11 cellular contexts compared by ENCODE assay signal in the genomic region with DNA sequence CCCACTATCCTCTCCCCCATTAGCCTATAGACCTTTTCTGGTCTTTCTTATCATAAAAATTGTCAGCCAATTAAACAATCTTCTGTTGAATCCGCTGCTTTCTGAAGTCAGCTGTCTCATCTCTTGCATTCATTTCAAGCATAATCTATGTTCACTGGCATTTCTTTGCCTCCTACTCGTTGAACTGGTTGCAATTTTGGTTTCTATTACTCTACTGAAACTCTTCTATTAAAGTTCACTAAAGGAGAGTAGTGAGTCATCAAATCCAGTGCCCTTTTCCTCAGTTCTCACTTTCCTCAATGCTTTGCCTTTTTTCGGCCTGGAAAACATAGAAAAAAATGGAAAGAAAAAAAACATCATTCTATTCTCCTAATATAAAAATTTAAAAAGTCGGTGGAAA. TPM values are rescaled to one million over a fixed set of nuclear protein-coding genes. Genes with fewer than 3 reads are reported as not detected.
DNase-seq lines count a peak whose midpoint lies in the region; ATAC-seq and TF ChIP-seq lines count a peak whose summit lies in the region.
"Had no signal": no experiment of that assay in that cellular context is flagged by ENCODE, and none has a peak within 500 bp of the region (broad histone marks: within the 10 kb centered on the region; RNA-seq: fewer than 3 reads in every experiment).

No MANE protein-coding gene starts in this region.

- no peak overlapping the region for H2AFZ ChIP-seq in hepatocyte

- no peaks in the 10 kb centered on the region for H3K36me3 ChIP-seq in hepatocyte (replicated peaks; ENCODE audit: insufficient read depth, low read depth)

- no peaks in the 10 kb centered on the region for H3K79me2 ChIP-seq in hepatocyte

- no peak overlapping the region for H3K4me3 Mint-ChIP-seq in activated T-cell treated with anti-CD3 and anti-CD28 coated beads, Interleukin-2, amount 50 U/mL, for 4 hours
- peak overlapping the region; percentile 19 for H3K4me3 Mint-ChIP-seq in activated T-helper 2 cell treated with anti-CD3 and anti-CD28 coated beads, Interferon-gamma antibody, Interleukin-2, Interleukin-4, amounts not matched to agents 10 μg/mL and 5 μg/mL and 100 μg/mL, durations not matched to agents 14 hours and 24 hours and 36 hours (ENCODE audit: low read depth)
- peak overlapping the region; percentile 52 for H3K4me3 Mint-ChIP-seq in stimulated activated naive CD8-positive, alpha-beta T cell treated with anti-CD3 and anti-CD28 coated beads, Interleukin-15, Interleukin-2, amounts not matched to agents 100 ng/mL and 50 ng/mL, for 24 hours

- H3K4me1 Mint-ChIP-seq in activated T-cell treated with anti-CD3 and anti-CD28 coated beads, Interleukin-2, amount 50 U/mL, for 4 hours (ENCODE audit: low read depth) = peaks cover 17% of the 10 kb centered on the region
- peaks cover 53% of the 10 kb centered on the region for H3K4me1 Mint-ChIP-seq in activated T-helper 2 cell treated with anti-CD3 and anti-CD28 coated beads, Interferon-gamma antibody, Interleukin-2, Interleukin-4, amounts not matched to agents 10 μg/mL and 5 μg/mL and 100 μg/mL, durations not matched to agents 14 hours and 24 hours and 36 hours (ENCODE audit: low read depth)
- H3K4me1 Mint-ChIP-seq in stimulated activated naive CD8-positive, alpha-beta T cell treated with anti-CD3 and anti-CD28 coated beads, Interleukin-15, Interleukin-2, amounts not matched to agents 100 ng/mL and 50 ng/mL, for 24 hours (ENCODE audit: low read depth) = peaks cover 69% of the 10 kb centered on the region

- no peaks in the 10 kb centered on the region for H3K9me2 ChIP-seq in hepatocyte (replicated peaks; ENCODE audit: insufficient read depth)

- H3K27ac ChIP-seq in hepatocyte (no peak overlapping the region), coronary artery (no peak overlapping the region)
- H3K27ac ChIP-seq: VCaP had no signal

- WGBS in hepatocyte (ENCODE audit: low lambda C conversion rate, missing lambda C conversion rate) = 85% methylated on average over 4 of the region's 4 CpGs

- H3K27ac Mint-ChIP-seq in activated T-helper 2 cell treated with anti-CD3 and anti-CD28 coated beads, Interferon-gamma antibody, Interleukin-2, Interleukin-4, amounts not matched to agents 10 μg/mL and 5 μg/mL and 100 μg/mL, durations not matched to agents 14 hours and 24 hours and 36 hours = peak overlapping the region; percentile 87
- H3K27ac Mint-ChIP-seq in stimulated activated naive CD8-positive, alpha-beta T cell treated with anti-CD3 and anti-CD28 coated beads, Interleukin-15, Interleukin-2, amounts not matched to agents 100 ng/mL and 50 ng/mL, for 24 hours = peak overlapping the region; percentile 92

- peaks cover 8% of the 10 kb centered on the region for H3K27me3 Mint-ChIP-seq in activated T-cell treated with anti-CD3 and anti-CD28 coated beads, Interleukin-2, amount 50 U/mL, for 4 hours (ENCODE audit: low read depth)
- H3K27me3 Mint-ChIP-seq in activated T-helper 2 cell treated with anti-CD3 and anti-CD28 coated beads, Interferon-gamma antibody, Interleukin-2, Interleukin-4, amounts not matched to agents 10 μg/mL and 5 μg/mL and 100 μg/mL, durations not matched to agents 14 hours and 24 hours and 36 hours (ENCODE audit: low read depth) = no peaks in the 10 kb centered on the region
- peaks cover 10% of the 10 kb centered on the region for H3K27me3 Mint-ChIP-seq in stimulated activated naive CD8-positive, alpha-beta T cell treated with anti-CD3 and anti-CD28 coated beads, Interleukin-15, Interleukin-2, amounts not matched to agents 100 ng/mL and 50 ng/mL, for 24 hours

- no peaks in the 10 kb centered on the region for H3K9me3 ChIP-seq in hepatocyte (ENCODE audit: low read depth)

- H4K20me1 ChIP-seq in hepatocyte (ENCODE audit: insufficient read depth, poor library complexity, severe bottlenecking) = no peaks in the 10 kb centered on the region

- no peaks in the 10 kb centered on the region for H3K36me3 Mint-ChIP-seq in activated T-cell treated with anti-CD3 and anti-CD28 coated beads, Interleukin-2, amount 50 U/mL, for 4 hours (ENCODE audit: insufficient read depth)
- H3K36me3 Mint-ChIP-seq in activated T-helper 2 cell treated with anti-CD3 and anti-CD28 coated beads, Interferon-gamma antibody, Interleukin-2, Interleukin-4, amounts not matched to agents 10 μg/mL and 5 μg/mL and 100 μg/mL, durations not matched to agents 14 hours and 24 hours and 36 hours (ENCODE audit: low read depth) = peaks cover 9% of the 10 kb centered on the region
- H3K36me3 Mint-ChIP-seq in stimulated activated naive CD8-positive, alpha-beta T cell treated with anti-CD3 and anti-CD28 coated beads, Interleukin-15, Interleukin-2, amounts not matched to agents 100 ng/mL and 50 ng/mL, for 24 hours (ENCODE audit: low read depth) = peaks cover 6% of the 10 kb centered on the region

- H3K4me1 ChIP-seq in hepatocyte (ENCODE audit: insufficient read depth) = no peaks in the 10 kb centered on the region

- ATAC-seq in activated T-cell treated with anti-CD3 and anti-CD28 coated beads, Interleukin-2, amount 50 U/mL, for 4 hours = peak; percentile 74 to 75
- ATAC-seq in HG02981 (IDR thresholded peaks at IDR 0.05; ENCODE audit: unreplicated experiment) = peak; percentile 46
- ATAC-seq: right cardiac atrium had no signal

- no peak overlapping the region for H3K4me2 ChIP-seq in hepatocyte

- H3K9me3 Mint-ChIP-seq in activated T-cell treated with anti-CD3 and anti-CD28 coated beads, Interleukin-2, amount 50 U/mL, for 4 hours = peaks cover 5% of the 10 kb centered on the region
- peaks cover 12% of the 10 kb centered on the region for H3K9me3 Mint-ChIP-seq in activated T-helper 2 cell treated with anti-CD3 and anti-CD28 coated beads, Interferon-gamma antibody, Interleukin-2, Interleukin-4, amounts not matched to agents 10 μg/mL and 5 μg/mL and 100 μg/mL, durations not matched to agents 14 hours and 24 hours and 36 hours
- peaks cover 15% of the 10 kb centered on the region for H3K9me3 Mint-ChIP-seq in stimulated activated naive CD8-positive, alpha-beta T cell treated with anti-CD3 and anti-CD28 coated beads, Interleukin-15, Interleukin-2, amounts not matched to agents 100 ng/mL and 50 ng/mL, for 24 hours

- no peak for DNase-seq in activated T-cell treated with anti-CD3 and anti-CD28 coated beads, Interleukin-2, amount 50 U/mL, for 4 hours
- DNase-seq in activated T-cell treated with anti-CD3 and anti-CD28 coated beads, Interleukin-2, amount 50 U/mL, for 48 hours = no peak
- no peak for DNase-seq in activated T-helper 2 cell treated with anti-CD3 and anti-CD28 coated beads, Interferon-gamma antibody, Interleukin-2, Interleukin-4, amounts not matched to agents 10 μg/mL and 5 μg/mL and 100 μg/mL, durations not matched to agents 14 hours and 24 hours and 36 hours (ENCODE audit: low spot score)
- no peak for DNase-seq in hepatocyte (ENCODE audit: low spot score)
- DNase-seq in coronary artery (ENCODE audit: low spot score) = no peak
- no peak for DNase-seq in stimulated activated CD4-positive, alpha-beta T cell treated with anti-CD3 and anti-CD28 coated beads, Interleukin-1b, Interleukin-23, amount 100 ng/mL, for 48 hours
- DNase-seq: right cardiac atrium had no signal

- TF ChIP-seq CTCF in hepatocyte (IDR thresholded peaks at IDR 0.05; ENCODE audit: poor library complexity) = no peak
- no peak for TF ChIP-seq CTCF in coronary artery (IDR thresholded peaks at IDR 0.05)

- H3K4me3 ChIP-seq in hepatocyte = no peak overlapping the region
- H3K4me3 ChIP-seq in coronary artery = no peak overlapping the region

- H3K27me3 ChIP-seq in hepatocyte = no peaks in the 10 kb centered on the region

- intact Hi-C loops in activated T-helper 2 cell treated with anti-CD3 and anti-CD28 coated beads, Interferon-gamma antibody, Interleukin-2, Interleukin-4, amounts not matched to agents 10 μg/mL and 5 μg/mL and 100 μg/mL, durations not matched to agents 14 hours and 24 hours and 36 hours (cut with micrococcal nuclease) = loop anchor here (1.0 to 10.0 kb wide), 5 partner anchors 14 to 1557 kb away; partner anchors contain the start of gene CXCL10

RNA-seq across cellular contexts. Expression of gene CXCL13, which starts 23.9 kb away (rescaled TPM):
- 1 to 10 TPM in 2 of 3 donors, under 1 TPM in 1; 0.56 to 2.8 (median 1.7) TPM for total RNA-seq in activated T-cell treated with anti-CD3 and anti-CD28 coated beads, Interleukin-2, amount 50 U/mL, for 4 hours
- total RNA-seq in activated T-helper 2 cell treated with anti-CD3 and anti-CD28 coated beads, Interferon-gamma antibody, Interleukin-2, Interleukin-4, amounts not matched to agents 10 μg/mL and 5 μg/mL and 100 μg/mL, durations not matched to agents 14 hours and 24 hours and 36 hours = 82.6 and 87.2 TPM in 2 replicates
- 0.23 TPM in 1 of 2 replicates, not detected in the other for total RNA-seq in hepatocyte
- polyA plus RNA-seq in hepatocyte = 0.21 and 0.57 TPM in 2 replicates
- total RNA-seq: right cardiac atrium had no signal
- polyA plus RNA-seq: AG04450, right cardiac atrium had no signal

Comparison
In these comparisons a context has a peak if more than half of its experiments do, and no peak if none do; other contexts are left out.
1. RNA of gene CXCL13, which starts 23.9 kb away (total RNA-seq): 82.6 to 87.2 TPM in activated T-helper 2 cell treated with anti-CD3 and anti-CD28 coated beads, Interferon-gamma antibody, Interleukin-2, Interleukin-4, amounts not matched to agents 10 μg/mL and 5 μg/mL and 100 μg/mL, durations not matched to agents 14 hours and 24 hours and 36 hours; 0.56 to 2.8 TPM in activated T-cell treated with anti-CD3 and anti-CD28 coated beads, Interleukin-2, amount 50 U/mL, for 4 hours and 0.23 TPM in hepatocyte; every median in the first group is over 10 times any median in the second.